ENCODE assay signal across 8 cellular contexts in the genomic region with DNA sequence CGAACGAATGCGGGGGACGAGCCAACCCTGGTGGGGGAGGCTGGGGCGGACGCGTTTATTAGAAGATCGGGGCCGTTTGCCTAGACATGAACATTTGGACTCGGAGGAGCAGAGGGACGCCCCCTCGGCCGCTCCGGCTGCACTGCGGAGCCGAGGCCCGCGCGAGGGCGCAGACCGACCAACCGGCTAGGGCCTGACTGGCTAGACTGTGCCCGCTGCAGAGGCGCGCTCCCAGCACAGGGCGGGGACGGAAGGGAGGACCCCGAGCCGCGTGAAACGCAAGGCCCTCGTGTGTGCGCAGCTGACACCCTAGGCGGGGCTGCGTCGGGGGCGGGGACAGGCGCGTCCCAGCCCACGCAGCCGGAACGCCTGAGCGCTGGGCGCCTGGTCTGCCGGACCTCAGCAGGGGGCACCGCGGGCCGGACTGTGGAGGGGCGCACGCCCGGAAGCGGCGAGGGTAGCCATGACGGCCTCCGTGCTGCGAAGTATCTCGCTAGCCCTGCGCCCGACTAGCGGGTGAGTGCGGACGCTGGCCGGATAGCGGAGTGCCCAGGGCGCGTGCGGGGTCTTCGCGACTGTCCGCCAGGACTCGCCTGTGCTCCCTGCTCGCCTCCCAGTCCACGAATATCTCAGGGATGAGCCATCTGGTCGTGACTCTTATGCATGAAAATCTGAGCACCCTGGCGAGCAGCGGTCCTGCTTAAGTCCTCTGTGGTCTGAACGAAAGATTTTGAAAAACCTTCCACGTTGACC. TPM values are rescaled to one million over a fixed set of nuclear protein-coding genes. Genes with fewer than 3 reads are reported as not detected.
DNase-seq lines count a peak whose midpoint lies in the region; TF ChIP-seq lines count a peak whose summit lies in the region.

MRPL40 (plus strand) TSS at position 454 of the 753 bp plus-strand sequence; CDS start at position 464, 10 bp downstream.

- peaks cover 14% of the 10 kb centered on the region in 2 donors for H3K36me3 ChIP-seq in stomach smooth muscle (ENCODE audit: control insufficient read depth in 2 of 2, insufficient read depth in 2 of 2, low read length in 2 of 2)

- DNase-seq in ELR (ENCODE audit: low read depth) (peak; percentile 94), H4 (ENCODE audit: low spot score) (peak; percentile 83), LoVo (ENCODE audit: low spot score) (peak; percentile 94), SHP77 treated with DMSO at 0.1 percent for 48 hours (lab: John Stamatoyannopoulos, UW) (peak; percentile 82), fibroblast of the conjunctiva (ENCODE audit: low read depth) (peak; percentile 89), neural crest cell (ENCODE audit: low read depth, low spot score) (peak; percentile 88)
- peak; percentile 96 for DNase-seq in activated effector memory CD4-positive, alpha-beta T cell treated with anti-CD3 and anti-CD28 coated beads, Interleukin-2, amount 50 U/mL, for 16 hours

- H3K36me3 Mint-ChIP-seq in neural crest cell (ENCODE audit: low read depth): peaks cover 6% of the 10 kb centered on the region

- H3K4me1 Mint-ChIP-seq in neural crest cell: peaks cover 40% of the 10 kb centered on the region

- no peaks in the 10 kb centered on the region for H3K27me3 Mint-ChIP-seq in neural crest cell (ENCODE audit: low read depth)

- H3K4me1 ChIP-seq in stomach smooth muscle (ENCODE audit: control insufficient read depth, insufficient read depth, low read length): peaks cover 20% of the 10 kb centered on the region

- peak within 1 kb of the TSS; percentile 95 for H3K27ac ChIP-seq in stomach smooth muscle (ENCODE audit: low read length)

- no peaks in the 10 kb centered on the region for H3K9me3 ChIP-seq in stomach smooth muscle (ENCODE audit: control insufficient read depth in 2 of 2, low read length in 2 of 2)

- TF ChIP-seq CTCF in neural crest cell (conservative IDR thresholded peaks at IDR 0.05): peak; percentile 4

- peak within 1 kb of the TSS; percentile 91 for H3K4me3 Mint-ChIP-seq in neural crest cell

- H3K9me3 Mint-ChIP-seq in neural crest cell: no peaks in the 10 kb centered on the region

- no peaks in the 10 kb centered on the region for H3K27me3 ChIP-seq in stomach smooth muscle (ENCODE audit: control insufficient read depth in 1 of 2, insufficient read depth in 2 of 2, low read length in 2 of 2)

- peak within 1 kb of the TSS; percentile 86 to 95 for H3K4me3 ChIP-seq in stomach smooth muscle (ENCODE audit: low read length in 2 of 2)

- H3K9ac ChIP-seq in stomach smooth muscle (ENCODE audit: low read length in 2 of 2): peak within 1 kb of the TSS; percentile 94 to 95

- H3K27ac Mint-ChIP-seq in neural crest cell (ENCODE audit: unreplicated experiment): peak within 1 kb of the TSS; percentile 94

RNA-seq across cellular contexts. Expression of gene MRPL40, which starts in this region (rescaled TPM):
- 60.4 and 79.3 TPM in 2 replicates for total RNA-seq in H4 (2014; rRNA removed; shearing (Covaris generic))
- 30.4 and 32.6 TPM in 2 replicates for total RNA-seq in neural crest cell

Comparison
In these comparisons a context has a peak if more than half of its experiments do, and no peak if none do; other contexts are left out.
1. Peak in every context shown above with its lines: DNase-seq, H3K4me3 ChIP-seq and H3K27ac ChIP-seq.